In the genomic region with DNA sequence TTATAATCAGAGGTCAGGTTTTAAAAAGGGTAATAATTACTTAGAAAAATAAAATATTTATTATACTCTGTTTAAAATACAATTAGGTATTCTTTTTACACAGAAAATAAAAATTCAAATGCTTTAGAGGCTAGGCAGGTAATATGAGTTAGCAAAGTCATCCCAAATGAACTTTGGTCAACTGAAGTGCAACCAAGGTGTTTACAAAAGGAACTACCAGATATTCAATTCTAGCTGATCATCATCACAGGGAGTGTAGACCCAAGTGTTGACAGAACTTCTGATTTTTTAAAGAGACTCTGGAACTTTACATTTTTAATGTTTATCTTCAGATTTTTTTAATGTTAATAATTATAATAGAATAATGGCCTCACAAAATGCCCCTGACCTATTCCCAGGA, we compare ENCODE assay signal across 8 cellular contexts.
"Had no signal": no experiment of that assay in that cellular context is flagged by ENCODE, and none has a peak within 500 bp of the region (broad histone marks: within the 10 kb centered on the region; RNA-seq: fewer than 3 reads in every experiment).

No MANE protein-coding gene starts in this region.

- H3K4me3 ChIP-seq: GM12878 had no signal

- DNase-seq: GDM1, GF-D8 had no signal

- ATAC-seq: GM12878 had no signal

- FAIRE-seq: G401.6, GM12878, GM12891, GM12892, GM18507, GM19239 had no signal
